1 cellular context compared by ENCODE assay signal in genomic region chr7:27117687-27118491, GRCh38.
TF ChIP-seq lines count a peak whose summit lies in the region.

No MANE protein-coding gene starts in this region.

TF ChIP-seq in GM23338, 12 proteins besides CTCF, POLR2A, EP300 and RAD21:
- TF ChIP-seq ZNF331 (CRISPR knock-in tag; IDR thresholded peaks at IDR 0.05; ENCODE audit: low read depth) = no peak
- peak; percentile 71 for TF ChIP-seq EZH2phosphoT487 (IDR thresholded peaks at IDR 0.05; ENCODE audit: unreplicated experiment)
- peak; percentile 89 for TF ChIP-seq EZH2 (IDR thresholded peaks at IDR 0.05; ENCODE audit: low read depth, unreplicated experiment)
